8 cellular contexts compared by ENCODE assay signal in the genomic region with DNA sequence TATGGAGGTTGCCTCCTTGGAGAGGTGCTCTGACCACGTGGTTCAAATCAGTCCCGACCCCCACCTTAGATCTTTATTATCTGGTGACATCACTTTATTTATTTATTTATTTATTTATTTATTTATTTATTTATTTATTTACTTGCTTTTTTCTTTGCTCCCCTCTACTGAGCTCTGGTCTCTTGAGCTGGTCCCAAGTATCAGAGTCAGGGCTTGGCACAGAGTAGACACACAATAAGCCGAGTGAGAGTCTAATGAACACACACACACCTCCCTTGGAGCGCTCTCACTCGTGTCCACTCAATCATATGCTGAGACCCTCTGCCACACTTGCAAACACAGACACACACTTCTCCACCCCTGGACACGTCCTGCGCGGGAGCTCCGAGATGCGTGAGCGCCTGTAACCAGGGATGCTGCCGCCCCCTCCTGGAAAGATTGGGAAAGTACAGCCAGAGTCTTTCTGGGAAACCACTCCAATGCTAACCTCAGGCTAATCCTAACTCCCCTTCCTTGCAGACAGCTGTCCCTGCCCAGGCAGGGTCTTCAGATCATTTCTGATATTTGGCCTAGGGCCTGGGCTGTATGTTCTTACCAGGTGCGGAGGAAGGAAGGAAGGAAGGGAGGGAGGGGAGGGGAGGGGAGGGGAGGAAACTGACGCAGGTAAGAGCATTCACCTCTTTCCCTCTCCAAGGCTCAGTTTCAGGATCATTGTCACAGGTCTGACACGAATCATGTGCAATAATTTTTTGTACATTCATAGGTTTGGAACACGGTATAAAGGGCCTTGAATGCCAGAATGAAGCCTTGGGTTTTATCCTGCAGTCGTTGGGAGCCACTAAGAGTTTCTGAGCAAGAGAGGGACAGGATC.
DNase-seq lines count a peak whose midpoint lies in the region; ATAC-seq and TF ChIP-seq lines count a peak whose summit lies in the region.

No MANE protein-coding gene starts in this region.

- H3K27me3 ChIP-seq in lower lobe of right lung (ENCODE audit: low read depth) = peaks cover 20% of the 10 kb centered on the region

- H3K4me1 ChIP-seq in lower lobe of right lung = no peaks in the 10 kb centered on the region

- no peaks in the 10 kb centered on the region for H3K9me3 ChIP-seq in lower lobe of right lung

- no peaks in the 10 kb centered on the region for H3K36me3 ChIP-seq in lower lobe of right lung

- DNase-seq in AG08395 (ENCODE audit: low spot score) = peak; percentile 84
- DNase-seq in GM19238 (ENCODE audit: insufficient read length, low spot score) = peak; percentile 66
- DNase-seq in NCI-H345 treated with DMSO at 0.1 percent for 48 hours (lab: John Stamatoyannopoulos, UW; ENCODE audit: unreplicated experiment) = peak; percentile 54
- DNase-seq in activated CD4-positive, alpha-beta T cell treated with anti-CD3 and anti-CD28 coated beads, Interleukin-2, amount 50 U/mL, for 1 hour = peak; percentile 66
- DNase-seq in dedifferentiated amniotic fluid mesenchymal stem cell (ENCODE audit: extremely low spot score) = peak; percentile 59
- peak; percentile 76 for DNase-seq in lower lobe of right lung
- DNase-seq in stimulated activated CD8-positive, alpha-beta memory T cell treated with anti-CD3 and anti-CD28 coated beads, Interleukin-12 subunit alpha, Interleukin-12 subunit beta, amount 100 ng/mL, for 1 hour (ENCODE audit: low read depth) = peak; percentile 55

- intact Hi-C loops in lower lobe of right lung (cut with DNase I) = no loop called here

- peak; percentile 93 for TF ChIP-seq CTCF in lower lobe of right lung (IDR thresholded peaks at IDR 0.05)

- peak; percentile 84 to 88 for ATAC-seq in lower lobe of right lung
- no peak for ATAC-seq in HG03175 (IDR thresholded peaks at IDR 0.05; ENCODE audit: unreplicated experiment)

- H3K4me3 ChIP-seq in lower lobe of right lung = no peak overlapping the region

- no peak overlapping the region for H3K27ac ChIP-seq in lower lobe of right lung
